ENCODE assay signal across 8 cellular contexts in the genomic region with DNA sequence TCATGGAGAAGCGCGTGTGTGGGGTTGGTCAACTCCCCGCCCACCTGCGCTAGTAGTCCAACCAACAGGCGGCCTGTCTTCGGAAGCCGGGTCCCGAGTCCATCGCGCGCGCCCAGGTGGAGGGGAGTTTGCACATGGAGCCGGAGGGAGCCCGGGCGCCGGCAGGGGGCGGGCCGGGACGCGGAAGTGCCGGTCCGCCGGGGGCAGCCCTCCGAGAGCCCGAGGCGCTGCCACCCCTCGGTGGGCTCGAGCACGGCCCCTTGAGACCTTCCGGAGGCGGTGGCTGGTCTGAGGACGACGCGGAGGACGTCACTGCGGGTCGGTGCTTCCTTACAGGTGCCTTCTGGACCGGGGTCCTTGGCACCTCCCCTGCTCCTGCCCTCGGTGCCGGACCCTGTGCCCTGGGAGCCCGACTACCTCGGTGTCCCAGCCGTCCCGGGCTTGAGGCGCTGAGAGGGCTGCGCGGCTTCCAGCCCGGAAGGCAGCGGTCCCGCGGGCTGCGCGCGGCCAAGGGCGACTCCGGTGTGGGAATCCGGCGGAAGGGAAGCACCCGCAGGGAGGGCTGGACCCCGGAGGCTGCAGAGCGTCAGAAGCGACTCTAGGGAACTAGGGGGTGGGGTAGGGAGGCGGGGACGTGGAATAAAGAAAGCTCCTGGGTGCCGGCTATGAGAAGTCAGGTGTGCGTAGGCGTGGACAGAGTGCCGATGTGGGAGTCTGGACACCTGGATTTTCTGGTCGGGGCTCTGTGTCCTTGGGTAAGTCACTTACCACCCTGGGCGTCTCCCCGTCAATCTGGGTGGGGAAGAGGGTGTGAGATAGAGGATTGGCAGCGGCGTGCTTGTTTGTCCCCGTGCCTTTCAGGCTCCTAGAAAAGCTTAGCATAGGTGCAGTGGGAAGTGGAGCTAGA.
DNase-seq lines count a peak whose midpoint lies in the region; ATAC-seq and TF ChIP-seq lines count a peak whose summit lies in the region.

No MANE protein-coding gene starts in this region.

- no peaks in the 10 kb centered on the region for H3K9me3 Mint-ChIP-seq in activated CD8-positive, alpha-beta T cell treated with anti-CD3 and anti-CD28 coated beads for 36 hours
- peaks cover 7% of the 10 kb centered on the region for H3K9me3 Mint-ChIP-seq in activated CD8-positive, alpha-beta T cell treated with anti-CD3 and anti-CD28 coated beads, Interleukin-2, amount 10 ng/mL, durations not matched to agents 7 days and 5 days (ENCODE audit: insufficient read depth)
- H3K9me3 Mint-ChIP-seq in T-cell (no peaks in the 10 kb centered on the region), HFFc6 (peaks cover 36% of the 10 kb centered on the region)
- no peaks in the 10 kb centered on the region for H3K9me3 Mint-ChIP-seq in stimulated activated naive CD8-positive, alpha-beta T cell treated with anti-CD3 and anti-CD28 coated beads, Interleukin-15, amount 100 ng/mL, for 72 hours

- no peak for TF ChIP-seq CTCF in activated CD8-positive, alpha-beta T cell treated with anti-CD3 and anti-CD28 coated beads for 36 hours (IDR thresholded peaks at IDR 0.05)
- no peak for TF ChIP-seq CTCF in HFFc6 (IDR thresholded peaks at IDR 0.05)

- peak; percentile 1 for DNase-seq in activated CD8-positive, alpha-beta T cell treated with anti-CD3 and anti-CD28 coated beads for 36 hours
- DNase-seq in activated CD8-positive, alpha-beta T cell treated with anti-CD3 and anti-CD28 coated beads, Interleukin-2, amount 10 ng/mL, durations not matched to agents 7 days and 5 days, result no peak
- no peak for DNase-seq in T-cell
- DNase-seq in islet precursor cell, result peak; percentile 91
- DNase-seq in stimulated activated naive CD8-positive, alpha-beta T cell treated with anti-CD3 and anti-CD28 coated beads, Interleukin-15, amount 100 ng/mL, for 72 hours, result no peak
- DNase-seq in epidermal melanocyte (ENCODE audit: insufficient read length, low spot score), result no peak
- no peak for DNase-seq in HFFc6
- no peak for DNase-seq in GM19240 (ENCODE audit: insufficient read length, low spot score)

- no peak overlapping the region for H3K4me3 Mint-ChIP-seq in activated CD8-positive, alpha-beta T cell treated with anti-CD3 and anti-CD28 coated beads for 36 hours
- H3K4me3 Mint-ChIP-seq in activated CD8-positive, alpha-beta T cell treated with anti-CD3 and anti-CD28 coated beads, Interleukin-2, amount 10 ng/mL, durations not matched to agents 7 days and 5 days, result no peak overlapping the region
- H3K4me3 Mint-ChIP-seq in T-cell (peak overlapping the region in 2 of 3 donors; percentile 13 to 42), HFFc6 (no peak overlapping the region)
- peak overlapping the region; percentile 39 to 72 for H3K4me3 Mint-ChIP-seq in stimulated activated naive CD8-positive, alpha-beta T cell treated with anti-CD3 and anti-CD28 coated beads, Interleukin-15, amount 100 ng/mL, for 72 hours

- POLR2A ChIA-PET in activated CD8-positive, alpha-beta T cell treated with anti-CD3 and anti-CD28 coated beads for 36 hours (lab: Charles Lee), result no interaction called here
- POLR2A ChIA-PET in activated CD8-positive, alpha-beta T cell treated with anti-CD3 and anti-CD28 coated beads, Interleukin-2, amount 10 ng/mL, durations not matched to agents 7 days and 5 days (lab: Charles Lee), result no interaction called here
- POLR2A ChIA-PET in T-cell (lab: Charles Lee), result no interaction called here

- H3K27me3 Mint-ChIP-seq in activated CD8-positive, alpha-beta T cell treated with anti-CD3 and anti-CD28 coated beads for 36 hours, result peaks cover 39% of the 10 kb centered on the region
- H3K27me3 Mint-ChIP-seq in activated CD8-positive, alpha-beta T cell treated with anti-CD3 and anti-CD28 coated beads, Interleukin-2, amount 10 ng/mL, durations not matched to agents 7 days and 5 days (ENCODE audit: low read depth), result peaks cover 23% of the 10 kb centered on the region
- H3K27me3 Mint-ChIP-seq in T-cell (peaks cover 39 to 46% of the 10 kb centered on the region in 2 donors), HFFc6 (ENCODE audit: insufficient read depth) (peaks cover 2% of the 10 kb centered on the region; the same call in 1 of the 2 replicates)
- H3K27me3 Mint-ChIP-seq in stimulated activated naive CD8-positive, alpha-beta T cell treated with anti-CD3 and anti-CD28 coated beads, Interleukin-15, amount 100 ng/mL, for 72 hours, result peaks cover 59% of the 10 kb centered on the region

- peaks cover 2% of the 10 kb centered on the region for H3K4me1 Mint-ChIP-seq in activated CD8-positive, alpha-beta T cell treated with anti-CD3 and anti-CD28 coated beads for 36 hours (ENCODE audit: low read depth)
- no peaks in the 10 kb centered on the region for H3K4me1 Mint-ChIP-seq in activated CD8-positive, alpha-beta T cell treated with anti-CD3 and anti-CD28 coated beads, Interleukin-2, amount 10 ng/mL, durations not matched to agents 7 days and 5 days (ENCODE audit: low read depth)
- H3K4me1 Mint-ChIP-seq in T-cell (peaks cover 0 to 6% (median 5%) of the 10 kb centered on the region in 3 donors), HFFc6 (ENCODE audit: low read depth) (no peaks in the 10 kb centered on the region)
- H3K4me1 Mint-ChIP-seq in stimulated activated naive CD8-positive, alpha-beta T cell treated with anti-CD3 and anti-CD28 coated beads, Interleukin-15, amount 100 ng/mL, for 72 hours, result peaks cover 9% of the 10 kb centered on the region

- ATAC-seq in activated CD8-positive, alpha-beta T cell treated with anti-CD3 and anti-CD28 coated beads for 36 hours, result no peak
- ATAC-seq in activated CD8-positive, alpha-beta T cell treated with anti-CD3 and anti-CD28 coated beads, Interleukin-2, amount 10 ng/mL, durations not matched to agents 7 days and 5 days, result no peak
- ATAC-seq in T-cell (replicated peaks in 1 of 4), result no peak
- ATAC-seq in stimulated activated naive CD8-positive, alpha-beta T cell treated with anti-CD3 and anti-CD28 coated beads, Interleukin-15, amount 100 ng/mL, for 72 hours, result peak; percentile 35

- intact Hi-C loops in activated CD8-positive, alpha-beta T cell treated with anti-CD3 and anti-CD28 coated beads for 36 hours (cut with micrococcal nuclease), result no loop called here

- no peaks in the 10 kb centered on the region for H3K36me3 Mint-ChIP-seq in activated CD8-positive, alpha-beta T cell treated with anti-CD3 and anti-CD28 coated beads for 36 hours (ENCODE audit: low read depth)
- peaks cover 2% of the 10 kb centered on the region for H3K36me3 Mint-ChIP-seq in activated CD8-positive, alpha-beta T cell treated with anti-CD3 and anti-CD28 coated beads, Interleukin-2, amount 10 ng/mL, durations not matched to agents 7 days and 5 days (ENCODE audit: low read depth)
- no peaks in the 10 kb centered on the region for H3K36me3 Mint-ChIP-seq in T-cell
- no peaks in the 10 kb centered on the region for H3K36me3 Mint-ChIP-seq in HFFc6 (ENCODE audit: low read depth)

- no peak overlapping the region for H3K27ac Mint-ChIP-seq in activated CD8-positive, alpha-beta T cell treated with anti-CD3 and anti-CD28 coated beads for 36 hours
- H3K27ac Mint-ChIP-seq in activated CD8-positive, alpha-beta T cell treated with anti-CD3 and anti-CD28 coated beads, Interleukin-2, amount 10 ng/mL, durations not matched to agents 7 days and 5 days, result no peak overlapping the region
- H3K27ac Mint-ChIP-seq in T-cell (no peak overlapping the region), HFFc6 (no peak overlapping the region)
- H3K27ac Mint-ChIP-seq in stimulated activated naive CD8-positive, alpha-beta T cell treated with anti-CD3 and anti-CD28 coated beads, Interleukin-15, amount 100 ng/mL, for 72 hours, result no peak overlapping the region

- CTCF ChIA-PET in activated CD8-positive, alpha-beta T cell treated with anti-CD3 and anti-CD28 coated beads for 36 hours (lab: Charles Lee), result no interaction called here
- CTCF ChIA-PET in activated CD8-positive, alpha-beta T cell treated with anti-CD3 and anti-CD28 coated beads, Interleukin-2, amount 10 ng/mL, durations not matched to agents 7 days and 5 days (lab: Charles Lee), result no interaction called here
- CTCF ChIA-PET in T-cell (lab: Charles Lee), result no interaction called here

Comparison
In these comparisons a context has a peak if more than half of its experiments do, and no peak if none do; other contexts are left out.
1. DNase-seq: peak in activated CD8-positive, alpha-beta T cell treated with anti-CD3 and anti-CD28 coated beads for 36 hours (single experiment) and islet precursor cell (single experiment); none in activated CD8-positive, alpha-beta T cell treated with anti-CD3 and anti-CD28 coated beads, Interleukin-2, amount 10 ng/mL, durations not matched to agents 7 days and 5 days (single experiment), T-cell (0 of 34), stimulated activated naive CD8-positive, alpha-beta T cell treated with anti-CD3 and anti-CD28 coated beads, Interleukin-15, amount 100 ng/mL, for 72 hours (0 of 2), epidermal melanocyte (single experiment), HFFc6 (single experiment) and GM19240 (single experiment).
2. H3K4me3 Mint-ChIP-seq: peak in T-cell (2 of 3) and stimulated activated naive CD8-positive, alpha-beta T cell treated with anti-CD3 and anti-CD28 coated beads, Interleukin-15, amount 100 ng/mL, for 72 hours (2 of 2); none in activated CD8-positive, alpha-beta T cell treated with anti-CD3 and anti-CD28 coated beads for 36 hours (single experiment), activated CD8-positive, alpha-beta T cell treated with anti-CD3 and anti-CD28 coated beads, Interleukin-2, amount 10 ng/mL, durations not matched to agents 7 days and 5 days (single experiment) and HFFc6 (single experiment).